In the genomic region with DNA sequence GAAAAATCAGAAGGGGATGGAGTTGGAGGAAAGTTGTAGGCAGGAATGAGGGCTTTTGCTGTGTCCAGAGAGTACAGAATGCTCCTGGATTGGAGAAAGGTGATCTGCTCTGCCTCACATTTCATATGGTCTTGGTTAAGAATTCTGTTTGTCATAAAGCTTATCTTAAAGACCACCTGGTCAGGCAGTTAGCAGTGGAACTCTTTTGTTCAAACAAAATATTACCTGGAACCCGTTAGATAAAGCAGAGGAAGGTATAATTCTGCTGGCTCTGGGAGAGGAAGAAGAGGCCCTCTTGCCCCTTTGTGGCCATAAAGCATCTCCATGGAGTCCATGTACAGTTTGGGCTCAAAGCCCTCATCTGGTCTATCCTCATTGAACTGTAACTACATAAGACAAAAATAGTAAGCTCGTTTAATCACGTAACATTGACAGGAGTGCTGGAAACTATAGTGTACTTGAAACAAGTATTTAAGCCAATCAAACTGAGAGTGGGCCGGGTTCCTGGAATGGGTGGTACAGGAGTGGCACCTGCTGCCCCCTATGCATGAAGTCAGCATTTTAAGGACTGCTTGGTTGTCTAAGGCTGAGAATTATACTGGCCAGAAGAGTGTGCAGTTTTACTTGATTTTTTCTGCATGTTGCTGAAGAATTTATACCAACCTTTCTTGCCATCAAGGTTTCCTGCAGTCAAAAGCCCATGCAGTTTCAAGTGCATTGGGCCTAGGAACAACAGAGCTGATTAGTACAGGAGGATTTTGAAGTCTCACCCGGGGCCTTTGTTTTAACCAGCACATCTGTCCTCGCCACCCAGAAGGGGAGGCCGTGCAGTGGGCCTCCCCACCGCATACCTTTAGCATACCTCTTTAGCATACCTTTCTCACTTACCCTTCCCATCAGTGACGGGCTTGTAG, we compare ENCODE assay signal across 1 cellular context.
TF ChIP-seq lines count a peak whose summit lies in the region.

No MANE protein-coding gene starts in this region.

TF ChIP-seq in H1, 55 proteins besides CTCF, POLR2A, EP300 and RAD21:
- no peak for TF ChIP-seq SIX5 (IDR thresholded peaks at IDR 0.05; ENCODE audit: low read depth, low read length)
- peak; percentile 30; the same call in 1 of the 2 replicates for TF ChIP-seq TEAD4 (IDR thresholded peaks at IDR 0.05; ENCODE audit: low read depth, low read length)
TF ChIP-seq in H1: peak in this region for 1.
